ENCODE assay signal across 1 cellular context in the genomic region with DNA sequence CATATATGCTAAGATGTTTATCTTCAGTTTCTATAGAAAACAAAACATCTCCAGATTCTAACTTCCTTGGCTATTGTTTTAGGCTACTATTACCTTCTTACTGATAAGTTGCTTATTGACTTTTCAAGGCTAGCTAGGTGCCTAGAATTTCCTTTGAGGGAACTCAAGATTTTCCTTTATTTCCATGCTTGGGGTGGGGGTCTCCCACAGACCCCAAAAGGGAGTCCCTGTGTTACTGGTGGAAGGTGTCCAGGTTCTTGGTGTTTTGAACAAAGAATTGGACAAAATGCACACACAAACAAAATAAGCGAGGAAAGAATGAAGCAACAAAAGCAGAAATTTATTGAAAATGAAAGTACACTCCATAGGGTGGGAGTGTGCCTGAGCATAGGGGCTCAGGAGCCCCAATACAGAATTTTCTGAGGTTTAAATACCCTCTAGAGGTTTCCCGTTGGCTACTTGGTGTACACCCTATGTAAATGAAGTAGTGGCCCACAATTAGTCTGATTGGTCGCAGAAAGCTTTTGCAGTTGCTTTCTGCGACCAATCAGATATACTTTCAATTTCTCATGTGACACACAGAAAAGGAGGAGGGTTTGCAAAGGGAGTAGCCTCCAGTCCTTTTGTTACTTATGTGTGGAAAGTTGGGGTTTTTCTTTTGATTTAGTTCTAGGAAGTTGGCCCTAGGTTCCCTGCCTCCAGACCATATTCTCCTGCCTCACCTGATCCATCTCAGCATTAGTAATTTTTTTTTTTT.
TF ChIP-seq lines count a peak whose summit lies in the region.

No MANE protein-coding gene starts in this region.

TF ChIP-seq in K562, 482 proteins besides CTCF, POLR2A, EP300 and RAD21 (continued from another document and continues in another):
- no peak for TF ChIP-seq CCAR2 (IDR thresholded peaks at IDR 0.05; ENCODE audit: low read depth, low read length)
- TF ChIP-seq CHCHD3 (CRISPR knock-in tag; IDR thresholded peaks at IDR 0.05), result 0 out of 2 replicates have a peak, but pooled peaks have one; percentile 65
- TF ChIP-seq DIDO1 (tag; IDR thresholded peaks at IDR 0.05; ENCODE audit: low read depth), result no peak
- TF ChIP-seq CBX2 (IDR thresholded peaks at IDR 0.05; ENCODE audit: insufficient read depth, low read length, poor library complexity, severe bottlenecking), result no peak
- TF ChIP-seq ZNF282 (CRISPR knock-in tag; IDR thresholded peaks at IDR 0.05), result no peak
- TF ChIP-seq POLR2B (IDR thresholded peaks at IDR 0.05; ENCODE audit: low read depth, partially characterized antibody), result peak; percentile 59
- TF ChIP-seq MAFF (IDR thresholded peaks at IDR 0.05; ENCODE audit: low read length), result no peak
- peak; percentile 91 for TF ChIP-seq POLR2H (tag; IDR thresholded peaks at IDR 0.05; ENCODE audit: low read depth)
- no peak for TF ChIP-seq SIRT6 (IDR thresholded peaks at IDR 0.05; ENCODE audit: low read depth, low read length)
- no peak; a peak in 1 of 4 replicates for TF ChIP-seq MLLT1 (IDR thresholded peaks at IDR 0.05)
- no peak for TF ChIP-seq MAFK (IDR thresholded peaks at IDR 0.05; ENCODE audit: low read length)
- TF ChIP-seq TSHZ1 (CRISPR knock-in tag; IDR thresholded peaks at IDR 0.05), result no peak
- TF ChIP-seq HDAC2 (IDR thresholded peaks at IDR 0.05), result no peak
- no peak for TF ChIP-seq ARHGAP35 (IDR thresholded peaks at IDR 0.05; ENCODE audit: partially characterized antibody)
- no peak for TF ChIP-seq ZNF561 (CRISPR knock-in tag; conservative IDR thresholded peaks at IDR 0.05)
- TF ChIP-seq SIX5 (IDR thresholded peaks at IDR 0.05; ENCODE audit: borderline replicate concordance in 1 of 2, insufficient read depth in 1 of 2, low read depth in 1 of 2, low read length in 2 of 2), result no peak
- TF ChIP-seq, protein P1, sequence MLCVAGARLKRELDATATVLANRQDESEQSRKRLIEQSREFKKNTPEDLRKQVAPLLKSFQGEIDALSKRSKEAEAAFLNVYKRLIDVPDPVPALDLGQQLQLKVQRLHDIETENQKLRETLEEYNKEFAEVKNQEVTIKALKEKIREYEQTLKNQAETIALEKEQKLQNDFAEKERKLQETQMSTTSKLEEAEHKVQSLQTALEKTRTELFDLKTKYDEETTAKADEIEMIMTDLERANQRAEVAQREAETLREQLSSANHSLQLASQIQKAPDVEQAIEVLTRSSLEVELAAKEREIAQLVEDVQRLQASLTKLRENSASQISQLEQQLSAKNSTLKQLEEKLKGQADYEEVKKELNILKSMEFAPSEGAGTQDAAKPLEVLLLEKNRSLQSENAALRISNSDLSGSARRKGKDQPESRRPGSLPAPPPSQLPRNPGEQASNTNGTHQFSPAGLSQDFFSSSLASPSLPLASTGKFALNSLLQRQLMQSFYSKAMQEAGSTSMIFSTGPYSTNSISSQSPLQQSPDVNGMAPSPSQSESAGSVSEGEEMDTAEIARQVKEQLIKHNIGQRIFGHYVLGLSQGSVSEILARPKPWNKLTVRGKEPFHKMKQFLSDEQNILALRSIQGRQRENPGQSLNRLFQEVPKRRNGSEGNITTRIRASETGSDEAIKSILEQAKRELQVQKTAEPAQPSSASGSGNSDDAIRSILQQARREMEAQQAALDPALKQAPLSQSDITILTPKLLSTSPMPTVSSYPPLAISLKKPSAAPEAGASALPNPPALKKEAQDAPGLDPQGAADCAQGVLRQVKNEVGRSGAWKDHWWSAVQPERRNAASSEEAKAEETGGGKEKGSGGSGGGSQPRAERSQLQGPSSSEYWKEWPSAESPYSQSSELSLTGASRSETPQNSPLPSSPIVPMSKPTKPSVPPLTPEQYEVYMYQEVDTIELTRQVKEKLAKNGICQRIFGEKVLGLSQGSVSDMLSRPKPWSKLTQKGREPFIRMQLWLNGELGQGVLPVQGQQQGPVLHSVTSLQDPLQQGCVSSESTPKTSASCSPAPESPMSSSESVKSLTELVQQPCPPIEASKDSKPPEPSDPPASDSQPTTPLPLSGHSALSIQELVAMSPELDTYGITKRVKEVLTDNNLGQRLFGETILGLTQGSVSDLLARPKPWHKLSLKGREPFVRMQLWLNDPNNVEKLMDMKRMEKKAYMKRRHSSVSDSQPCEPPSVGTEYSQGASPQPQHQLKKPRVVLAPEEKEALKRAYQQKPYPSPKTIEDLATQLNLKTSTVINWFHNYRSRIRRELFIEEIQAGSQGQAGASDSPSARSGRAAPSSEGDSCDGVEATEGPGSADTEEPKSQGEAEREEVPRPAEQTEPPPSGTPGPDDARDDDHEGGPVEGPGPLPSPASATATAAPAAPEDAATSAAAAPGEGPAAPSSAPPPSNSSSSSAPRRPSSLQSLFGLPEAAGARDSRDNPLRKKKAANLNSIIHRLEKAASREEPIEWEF (CRISPR knock-in tag; IDR thresholded peaks at IDR 0.05), result no peak
- peak; percentile 50; the same call in 1 of the 2 replicates for TF ChIP-seq ZFP1 (CRISPR knock-in tag; IDR thresholded peaks at IDR 0.05)
- TF ChIP-seq MAFG (tag; conservative IDR thresholded peaks at IDR 0.05), result no peak
- no peak for TF ChIP-seq WHSC1 (IDR thresholded peaks at IDR 0.05; ENCODE audit: low read length)
- TF ChIP-seq, protein P2, sequence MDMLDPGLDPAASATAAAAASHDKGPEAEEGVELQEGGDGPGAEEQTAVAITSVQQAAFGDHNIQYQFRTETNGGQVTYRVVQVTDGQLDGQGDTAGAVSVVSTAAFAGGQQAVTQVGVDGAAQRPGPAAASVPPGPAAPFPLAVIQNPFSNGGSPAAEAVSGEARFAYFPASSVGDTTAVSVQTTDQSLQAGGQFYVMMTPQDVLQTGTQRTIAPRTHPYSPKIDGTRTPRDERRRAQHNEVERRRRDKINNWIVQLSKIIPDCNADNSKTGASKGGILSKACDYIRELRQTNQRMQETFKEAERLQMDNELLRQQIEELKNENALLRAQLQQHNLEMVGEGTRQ (CRISPR knock-in tag; IDR thresholded peaks at IDR 0.05), result peak; percentile 34; the same call in 1 of the 2 replicates
- TF ChIP-seq TAF1 (IDR thresholded peaks at IDR 0.05; ENCODE audit: control insufficient read depth, extremely low read depth, insufficient read depth, low read length, severe bottlenecking), result peak; percentile 29
- peak; percentile 32; the same call in 1 of the 2 replicates for TF ChIP-seq NBN (IDR thresholded peaks at IDR 0.05; ENCODE audit: low read depth)
- TF ChIP-seq, protein P3, sequence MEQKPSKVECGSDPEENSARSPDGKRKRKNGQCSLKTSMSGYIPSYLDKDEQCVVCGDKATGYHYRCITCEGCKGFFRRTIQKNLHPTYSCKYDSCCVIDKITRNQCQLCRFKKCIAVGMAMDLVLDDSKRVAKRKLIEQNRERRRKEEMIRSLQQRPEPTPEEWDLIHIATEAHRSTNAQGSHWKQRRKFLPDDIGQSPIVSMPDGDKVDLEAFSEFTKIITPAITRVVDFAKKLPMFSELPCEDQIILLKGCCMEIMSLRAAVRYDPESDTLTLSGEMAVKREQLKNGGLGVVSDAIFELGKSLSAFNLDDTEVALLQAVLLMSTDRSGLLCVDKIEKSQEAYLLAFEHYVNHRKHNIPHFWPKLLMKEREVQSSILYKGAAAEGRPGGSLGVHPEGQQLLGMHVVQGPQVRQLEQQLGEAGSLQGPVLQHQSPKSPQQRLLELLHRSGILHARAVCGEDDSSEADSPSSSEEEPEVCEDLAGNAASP (IDR thresholded peaks at IDR 0.05), result no peak
- peak; percentile 30; the same call in 1 of the 2 replicates for TF ChIP-seq POLR2AphosphoS5 (IDR thresholded peaks at IDR 0.05; ENCODE audit: control insufficient read depth, insufficient read depth, low read depth, low read length)
- TF ChIP-seq CREM (IDR thresholded peaks at IDR 0.05; ENCODE audit: low read depth), result 0 out of 2 replicates have a peak, but pooled peaks have one; percentile 10
- TF ChIP-seq, protein P4, sequence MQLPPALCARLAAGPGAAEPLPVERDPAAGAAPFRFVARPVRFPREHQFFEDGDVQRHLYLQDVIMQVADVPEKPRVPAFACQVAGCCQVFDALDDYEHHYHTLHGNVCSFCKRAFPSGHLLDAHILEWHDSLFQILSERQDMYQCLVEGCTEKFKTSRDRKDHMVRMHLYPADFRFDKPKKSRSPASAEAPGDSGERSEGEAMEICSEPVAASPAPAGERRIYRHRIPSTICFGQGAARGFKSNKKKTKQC (CRISPR knock-in tag; IDR thresholded peaks at IDR 0.05), result no peak
- TF ChIP-seq SRF (CRISPR knock-in tag; IDR thresholded peaks at IDR 0.05), result no peak
- no peak for TF ChIP-seq ZNF217 (CRISPR knock-in tag; IDR thresholded peaks at IDR 0.05)
- TF ChIP-seq, protein P5, sequence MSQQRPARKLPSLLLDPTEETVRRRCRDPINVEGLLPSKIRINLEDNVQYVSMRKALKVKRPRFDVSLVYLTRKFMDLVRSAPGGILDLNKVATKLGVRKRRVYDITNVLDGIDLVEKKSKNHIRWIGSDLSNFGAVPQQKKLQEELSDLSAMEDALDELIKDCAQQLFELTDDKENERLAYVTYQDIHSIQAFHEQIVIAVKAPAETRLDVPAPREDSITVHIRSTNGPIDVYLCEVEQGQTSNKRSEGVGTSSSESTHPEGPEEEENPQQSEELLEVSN (IDR thresholded peaks at IDR 0.05; ENCODE audit: borderline replicate concordance in 1 of 2, extremely low read depth in 1 of 2, insufficient read depth in 1 of 2, insufficient read length in 1 of 2, low read depth in 1 of 2, low read length in 1 of 2, poor library complexity in 1 of 2, severe bottlenecking in 1 of 2), result no peak
- no peak for TF ChIP-seq SOX6 (IDR thresholded peaks at IDR 0.05)
- TF ChIP-seq HSF4 (CRISPR knock-in tag; IDR thresholded peaks at IDR 0.05; ENCODE audit: borderline replicate concordance), result no peak
- TF ChIP-seq, protein P6, sequence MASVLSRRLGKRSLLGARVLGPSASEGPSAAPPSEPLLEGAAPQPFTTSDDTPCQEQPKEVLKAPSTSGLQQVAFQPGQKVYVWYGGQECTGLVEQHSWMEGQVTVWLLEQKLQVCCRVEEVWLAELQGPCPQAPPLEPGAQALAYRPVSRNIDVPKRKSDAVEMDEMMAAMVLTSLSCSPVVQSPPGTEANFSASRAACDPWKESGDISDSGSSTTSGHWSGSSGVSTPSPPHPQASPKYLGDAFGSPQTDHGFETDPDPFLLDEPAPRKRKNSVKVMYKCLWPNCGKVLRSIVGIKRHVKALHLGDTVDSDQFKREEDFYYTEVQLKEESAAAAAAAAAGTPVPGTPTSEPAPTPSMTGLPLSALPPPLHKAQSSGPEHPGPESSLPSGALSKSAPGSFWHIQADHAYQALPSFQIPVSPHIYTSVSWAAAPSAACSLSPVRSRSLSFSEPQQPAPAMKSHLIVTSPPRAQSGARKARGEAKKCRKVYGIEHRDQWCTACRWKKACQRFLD (CRISPR knock-in tag; IDR thresholded peaks at IDR 0.05), result no peak; the same call in 1 of the 2 replicates
- TF ChIP-seq MIER1 (IDR thresholded peaks at IDR 0.05; ENCODE audit: low read depth), result no peak
- TF ChIP-seq LCOR (CRISPR knock-in tag; IDR thresholded peaks at IDR 0.05), result no peak
- no peak for TF ChIP-seq ZNF41 (CRISPR knock-in tag; conservative IDR thresholded peaks at IDR 0.05)
- TF ChIP-seq MCM3 (IDR thresholded peaks at IDR 0.05), result no peak
- TF ChIP-seq RBM14 (IDR thresholded peaks at IDR 0.05; ENCODE audit: borderline replicate concordance, insufficient read depth, low read depth, low read length), result no peak
- TF ChIP-seq SIN3B (IDR thresholded peaks at IDR 0.05; ENCODE audit: low read depth), result no peak
- no peak for TF ChIP-seq ZC3H8 (IDR thresholded peaks at IDR 0.05)
- no peak for TF ChIP-seq HNRNPLL (IDR thresholded peaks at IDR 0.05; ENCODE audit: low read depth, low read length, poor library complexity, severe bottlenecking)
- 0 out of 2 replicates have a peak, but pooled peaks have one; percentile 21 for TF ChIP-seq MTA3 (IDR thresholded peaks at IDR 0.05; ENCODE audit: borderline replicate concordance)
- TF ChIP-seq MEF2A (IDR thresholded peaks at IDR 0.05; ENCODE audit: control insufficient read depth, low read depth, low read length), result no peak
- no peak for TF ChIP-seq MBD2 (IDR thresholded peaks at IDR 0.05; ENCODE audit: borderline replicate concordance, low read depth)
- peak; percentile 7; the same call in 1 of the 2 replicates for TF ChIP-seq DDX20 (tag; IDR thresholded peaks at IDR 0.05; ENCODE audit: low read depth)
- TF ChIP-seq EGR1 (conservative IDR thresholded peaks at IDR 0.05), result no peak
- TF ChIP-seq RBM17 (IDR thresholded peaks at IDR 0.05; ENCODE audit: borderline replicate concordance, low read depth, low read length), result no peak
- TF ChIP-seq NRF1 (conservative IDR thresholded peaks at IDR 0.05 in 1 of 2, IDR thresholded peaks at IDR 0.05 in 1 of 2), result 0 out of 4 replicates have a peak, but pooled peaks of 1 of the 2 experiments have one; percentile 10
- no peak for TF ChIP-seq DNMT1 (IDR thresholded peaks at IDR 0.05)
- no peak for TF ChIP-seq MYC (IDR thresholded peaks at IDR 0.05; ENCODE audit: low read depth, low read length)
- TF ChIP-seq MYC (CRISPR knock-in tag; IDR thresholded peaks at IDR 0.05; ENCODE audit: borderline replicate concordance, low read depth), result no peak
- no peak for TF ChIP-seq ZNF124 (CRISPR knock-in tag; IDR thresholded peaks at IDR 0.05)
